ENCODE assay signal across 9 cellular contexts in genomic region chr10:88882646-88883442, GRCh38. TPM values are rescaled to one million over a fixed set of nuclear protein-coding genes. Genes with fewer than 3 reads are reported as not detected.
A peak's percentile ranks its signal among the peaks of the same experiment; 100 is the strongest.
DNase-seq lines count a peak whose midpoint lies in the region; ATAC-seq, FAIRE-seq and TF ChIP-seq lines count a peak whose summit lies in the region.
"Not testable (repeated sequence)": the region's sequence is repeated elsewhere in the genome, so short reads cannot be mapped to it uniquely, and the experiment has no call there.
"Had no signal": no experiment of that assay in that cellular context is flagged by ENCODE, and none has a peak within 500 bp of the region (broad histone marks: within the 10 kb centered on the region; RNA-seq: fewer than 3 reads in every experiment).

No MANE protein-coding gene starts in this region.

- dilution Hi-C loops in endothelial cell of umbilical vein (cut with MboI; ENCODE audit: extremely low pct_ligation_motif_present, low sequenced_read_pairs); keratinocyte (cut with MboI; ENCODE audit: extremely low pct_ligation_motif_present, low sequenced_read_pairs): not testable (repeated sequence)

- peak overlapping the region; percentile 88 for H3K4me2 ChIP-seq in endothelial cell of umbilical vein (ENCODE audit: insufficient read depth, low read length)
- peak overlapping the region; percentile 94 for H3K4me2 ChIP-seq in keratinocyte (ENCODE audit: control insufficient read depth, extremely low read depth, insufficient read depth, low read depth, low read length)

- intact Hi-C loops in endothelial cell of umbilical vein (cut with micrococcal nuclease), result loop anchor here (1.0 to 10.0 kb wide), 5 partner anchors 49 to 1928 kb away; partner anchors contain the start of genes MMRN2 and SNCG
- intact Hi-C loops in psoas muscle (cut with DNase I), result not testable (repeated sequence)

- H4K20me1 ChIP-seq in endothelial cell of umbilical vein (replicated peaks; ENCODE audit: control insufficient read depth, extremely low read depth, insufficient read depth, low read length); keratinocyte (ENCODE audit: control insufficient read depth, extremely low read depth, insufficient read depth, low read length): not testable (repeated sequence)

- not testable (repeated sequence) for H3K9me1 ChIP-seq in endothelial cell of umbilical vein (replicated peaks; ENCODE audit: control insufficient read depth, extremely low read depth, insufficient read depth, low read length); keratinocyte (ENCODE audit: control insufficient read depth, extremely low read depth, insufficient read depth, low read length)

- not testable (repeated sequence) for H3K27me3 Mint-ChIP-seq in T-cell; activated naive CD8-positive, alpha-beta T cell treated with anti-CD3 and anti-CD28 coated beads, Interleukin-2, amount 50 U/mL, for 24 hours

- WGBS in psoas muscle, 3 donors, result 49 to 60% (median 53%) methylated on average over 8 of the region's 8 CpGs

- H3K4me1 ChIP-seq in endothelial cell of umbilical vein (ENCODE audit: control insufficient read depth, extremely low read depth, insufficient read depth, low read length) (peaks cover 30% of the 10 kb centered on the region), keratinocyte (ENCODE audit: control insufficient read depth, extremely low read depth, insufficient read depth, low read length) (peaks cover 39% of the 10 kb centered on the region)
- not testable (repeated sequence) for H3K4me1 ChIP-seq in psoas muscle

- not testable (repeated sequence) for TF ChIP-seq CTCF in endothelial cell of umbilical vein (IDR thresholded peaks at IDR 0.05; ENCODE audit: extremely low read depth in 1 of 2, insufficient read depth in 1 of 2, low read depth in 1 of 2, low read length in 2 of 2); keratinocyte (optimal IDR thresholded peaks at IDR 0.05 in 1 of 3, IDR thresholded peaks at IDR 0.05 in 1 of 3, conservative IDR thresholded peaks at IDR 0.05 in 1 of 3; ENCODE audit: extremely low read depth in 1 of 3, insufficient read depth in 2 of 3, low read length in 3 of 3); psoas muscle (IDR thresholded peaks at IDR 0.05)

- not testable (repeated sequence) for ATAC-seq in T-cell (replicated peaks in 1 of 4); activated naive CD8-positive, alpha-beta T cell treated with anti-CD3 and anti-CD28 coated beads, Interleukin-2, amount 50 U/mL, for 24 hours; psoas muscle

- not testable (repeated sequence) for H3K9me3 Mint-ChIP-seq in T-cell; activated naive CD8-positive, alpha-beta T cell treated with anti-CD3 and anti-CD28 coated beads, Interleukin-2, amount 50 U/mL, for 24 hours

- CTCF ChIA-PET in T-cell (lab: Charles Lee), result interaction anchor here in 1 of 2 donors (1.3 to 2.8 kb wide), 2 partner anchors 47 to 50 kb away, joined by 3 to 13 read pairs; no protein-coding TSS in a partner anchor
- CTCF ChIA-PET in endothelial cell of umbilical vein (lab: Charles Lee), result interaction anchor here (0.7 to 5.5 kb wide), 8 partner anchors 10 to 335 kb away, joined by 3 to 33 read pairs (median 4); no protein-coding TSS in a partner anchor

- not testable (repeated sequence) for H3K27me3 ChIP-seq in endothelial cell of umbilical vein (ENCODE audit: control insufficient read depth in 2 of 2, insufficient read depth in 2 of 2, low read length in 2 of 2); keratinocyte (ENCODE audit: control insufficient read depth, extremely low read depth, insufficient read depth, low read length)
- peaks cover 0 to 28% (median 0%) of the 10 kb centered on the region in 3 donors for H3K27me3 ChIP-seq in psoas muscle (ENCODE audit: insufficient read depth in 3 of 3, low read length in 2 of 3)

- not testable (repeated sequence) for H2AFZ ChIP-seq in endothelial cell of umbilical vein (ENCODE audit: low read depth, low read length)
- H2AFZ ChIP-seq in keratinocyte (ENCODE audit: control insufficient read depth, low read length), result peak overlapping the region; percentile 3

- H3K9me3 ChIP-seq in endothelial cell of umbilical vein (replicated peaks; ENCODE audit: control insufficient read depth, insufficient read depth, low read length); keratinocyte (ENCODE audit: control insufficient read depth, low read depth, low read length); psoas muscle: not testable (repeated sequence)

- H3K4me3 ChIP-seq in endothelial cell of umbilical vein (replicated peaks in 1 of 3; ENCODE audit: insufficient read depth in 1 of 3, low read depth in 1 of 3, low read length in 3 of 3), result not testable (repeated sequence)
- H3K4me3 ChIP-seq in keratinocyte (ENCODE audit: control insufficient read depth in 2 of 3, extremely low read depth in 1 of 3, insufficient read depth in 2 of 3, low read depth in 1 of 3, low read length in 3 of 3) (peak overlapping the region in 2 of 3 experiments; percentile 80), psoas muscle (peak overlapping the region; percentile 73)

- H3K4me1 Mint-ChIP-seq in T-cell, result peaks cover 74 to 88% (median 80%) of the 10 kb centered on the region in 3 donors
- peaks cover 82% of the 10 kb centered on the region for H3K4me1 Mint-ChIP-seq in activated naive CD8-positive, alpha-beta T cell treated with anti-CD3 and anti-CD28 coated beads, Interleukin-2, amount 50 U/mL, for 24 hours

- DNase-seq in A172 (ENCODE audit: low spot score) (peak; percentile 93), Daoy (ENCODE audit: low read depth) (peak; percentile 38), LHCN-M2 (ENCODE audit: low read depth) (peak; percentile 81)
- not testable (repeated sequence) for DNase-seq in T-cell; activated naive CD8-positive, alpha-beta T cell treated with anti-CD3 and anti-CD28 coated beads, Interleukin-2, amount 50 U/mL, for 24 hours; endothelial cell of umbilical vein (ENCODE audit: low read depth, low spot score); keratinocyte (ENCODE audit: low read depth, low spot score); psoas muscle

- POLR2A ChIA-PET in T-cell (lab: Charles Lee); endothelial cell of umbilical vein (lab: Charles Lee): not testable (repeated sequence)

- H3K36me3 Mint-ChIP-seq in T-cell, result not testable (repeated sequence)
- peaks cover 21% of the 10 kb centered on the region for H3K36me3 Mint-ChIP-seq in activated naive CD8-positive, alpha-beta T cell treated with anti-CD3 and anti-CD28 coated beads, Interleukin-2, amount 50 U/mL, for 24 hours (ENCODE audit: low read depth)

- H3K27ac ChIP-seq in endothelial cell of umbilical vein (ENCODE audit: insufficient read depth, low read depth, low read length), result peak overlapping the region; percentile 84
- peak overlapping the region; percentile 90 for H3K27ac ChIP-seq in keratinocyte (ENCODE audit: control insufficient read depth, insufficient read depth, low read length)
- peak overlapping the region; percentile 75 for H3K27ac ChIP-seq in psoas muscle

- BruUV-seq in endothelial cell of umbilical vein (replicated peaks; lab: Mats Ljungman, UMichigan), result not testable (repeated sequence)

- H3K79me2 ChIP-seq in endothelial cell of umbilical vein (ENCODE audit: control insufficient read depth, insufficient read depth, low read length), result not testable (repeated sequence)
- peaks cover 22% of the 10 kb centered on the region for H3K79me2 ChIP-seq in keratinocyte (ENCODE audit: control insufficient read depth, insufficient read depth, low read length)

- not testable (repeated sequence) for FAIRE-seq in endothelial cell of umbilical vein (lab: Jason Lieb, UNC)
- peak; percentile 34 for FAIRE-seq in keratinocyte (lab: Jason Lieb, UNC)

- H3K9ac ChIP-seq in endothelial cell of umbilical vein (replicated peaks; ENCODE audit: extremely low read depth, insufficient read depth, low read length), result peak overlapping the region; percentile 17
- not testable (repeated sequence) for H3K9ac ChIP-seq in keratinocyte (ENCODE audit: control insufficient read depth, extremely low read depth, insufficient read depth, low read length)

- H3K4me3 Mint-ChIP-seq in T-cell, result peak overlapping the region; percentile 97 to 98 (median 97)
- H3K4me3 Mint-ChIP-seq in activated naive CD8-positive, alpha-beta T cell treated with anti-CD3 and anti-CD28 coated beads, Interleukin-2, amount 50 U/mL, for 24 hours, result peak overlapping the region; percentile 97

- H3K27ac Mint-ChIP-seq in T-cell, result peak overlapping the region; percentile 70 to 94
- peak overlapping the region; percentile 96 for H3K27ac Mint-ChIP-seq in activated naive CD8-positive, alpha-beta T cell treated with anti-CD3 and anti-CD28 coated beads, Interleukin-2, amount 50 U/mL, for 24 hours

- not testable (repeated sequence) for H3K36me3 ChIP-seq in endothelial cell of umbilical vein (ENCODE audit: control insufficient read depth in 2 of 2, extremely low read depth in 1 of 2, insufficient read depth in 2 of 2, low read length in 2 of 2); keratinocyte (ENCODE audit: control insufficient read depth in 2 of 2, extremely low read depth in 1 of 2, insufficient read depth in 2 of 2, low read length in 2 of 2); psoas muscle (ENCODE audit: insufficient read depth in 1 of 2, low read depth in 1 of 2)

- not testable (repeated sequence) for TF ChIP-seq POLR2A in endothelial cell of umbilical vein (IDR thresholded peaks at IDR 0.05; ENCODE audit: low read depth, low read length)

RNA-seq across cellular contexts. Expression of gene STAMBPL1, which starts 2.8 kb away (rescaled TPM):
- 40.4 and 48.8 TPM in 2 replicates for total RNA-seq in A172 (2014; rRNA removed; shearing (Covaris generic))
- total RNA-seq in Daoy (2014; rRNA removed; shearing (Covaris generic)), result 22.9 and 23.9 TPM in 2 replicates
- total RNA-seq in LHCN-M2 (2014; rRNA removed) (57.1 and 69.0 TPM in 2 replicates), T-cell (10 to 100 TPM; 27.5 to 37.8 (median 34.5) TPM), endothelial cell of umbilical vein (1.0 and 1.8 TPM in 2 replicates), psoas muscle (1 to 10 TPM in 3 of 4 donors, under 1 TPM in 1; 0.90 to 1.4 (median 1.0) TPM)
- 9.3 TPM for polyA plus RNA-seq in LHCN-M2 (2012)
- polyA plus RNA-seq in endothelial cell of umbilical vein (0.70 and 0.84 TPM in 2 replicates), keratinocyte (3.1 to 9.0 TPM (median 5.4 TPM) in 3 replicates), psoas muscle (under 1 TPM; 0.23 to 0.92 (median 0.51) TPM)
- polyA plus RNA-seq in endothelial cell of umbilical vein (2011; cell fraction: cytosol; rRNA removed), result 0.76 and 0.85 TPM in 2 replicates
- 1.2 and 1.4 TPM in 2 replicates for polyA plus RNA-seq in endothelial cell of umbilical vein (2011; cell fraction: nucleus; rRNA removed)
- 0.65 and 1.9 TPM in 2 replicates for polyA plus RNA-seq in endothelial cell of umbilical vein (2012)
- polyA minus RNA-seq in endothelial cell of umbilical vein (0.24 and 0.91 TPM in 2 replicates), keratinocyte (1.3 to 4.3 TPM (median 1.6 TPM) in 3 replicates)
- 25.0 TPM for polyA minus RNA-seq in endothelial cell of umbilical vein (2011; cell fraction: cytosol; rRNA and poly(A)+ RNA removed)
- 1.5 and 2.6 TPM in 2 replicates for polyA minus RNA-seq in endothelial cell of umbilical vein (2011; cell fraction: nucleus; rRNA and poly(A)+ RNA removed)
- polyA plus RNA-seq in keratinocyte (2011; ENCODE audit: low read depth), result 1.8 TPM
- 3.1 and 5.4 TPM in 2 replicates for polyA plus RNA-seq in keratinocyte (2011; cell fraction: cytosol; rRNA removed)
- polyA plus RNA-seq in keratinocyte (2011; cell fraction: nucleus; rRNA removed), result 3.3 and 3.7 TPM in 2 replicates
- polyA plus RNA-seq in keratinocyte (2012; ENCODE audit: low replicate concordance), result 1.7 and 4.4 TPM in 2 replicates
- polyA minus RNA-seq in keratinocyte (2011; cell fraction: cytosol; rRNA and poly(A)+ RNA removed), result 3.5 TPM
- 2.0 TPM in 2 replicates for polyA minus RNA-seq in keratinocyte (2011; cell fraction: nucleus; rRNA and poly(A)+ RNA removed)

RNA-seq across cellular contexts. Expression of gene ANKRD22, which starts 31.2 kb away (rescaled TPM):
- total RNA-seq in A172 (2014; rRNA removed; shearing (Covaris generic)), result not detected in 2 replicates
- not detected in 2 replicates for total RNA-seq in Daoy (2014; rRNA removed; shearing (Covaris generic))
- total RNA-seq in LHCN-M2 (2014; rRNA removed) (0.38 and 0.46 TPM in 2 replicates), T-cell (not detected), endothelial cell of umbilical vein (not detected in 2 replicates), psoas muscle (not detected)
- polyA plus RNA-seq in LHCN-M2 (2012), result not detected
- polyA plus RNA-seq in endothelial cell of umbilical vein (not detected in 2 replicates), keratinocyte (1.6 to 5.2 TPM (median 4.4 TPM) in 3 replicates), psoas muscle (under 1 TPM in 2 of 3 donors, not detected in 1; 0.01 to 0.05 TPM)
- not detected in 2 replicates for polyA plus RNA-seq in endothelial cell of umbilical vein (2011; cell fraction: cytosol; rRNA removed)
- polyA plus RNA-seq in endothelial cell of umbilical vein (2011; cell fraction: nucleus; rRNA removed), result not detected in 2 replicates
- polyA plus RNA-seq in endothelial cell of umbilical vein (2012), result not detected in 2 replicates
- polyA minus RNA-seq in endothelial cell of umbilical vein (not detected in 2 replicates), keratinocyte (0.39 to 2.2 TPM (median 0.86 TPM) in 3 replicates)
- polyA minus RNA-seq in endothelial cell of umbilical vein (2011; cell fraction: cytosol; rRNA and poly(A)+ RNA removed), result not detected
- polyA minus RNA-seq in endothelial cell of umbilical vein (2011; cell fraction: nucleus; rRNA and poly(A)+ RNA removed), result not detected in 2 replicates
- polyA plus RNA-seq in keratinocyte (2011; ENCODE audit: low read depth), result 29.6 TPM
- polyA plus RNA-seq in keratinocyte (2011; cell fraction: cytosol; rRNA removed), result 1.7 and 3.7 TPM in 2 replicates
- polyA plus RNA-seq in keratinocyte (2011; cell fraction: nucleus; rRNA removed), result 2.7 and 4.9 TPM in 2 replicates
- polyA plus RNA-seq in keratinocyte (2012; ENCODE audit: low replicate concordance), result 1.3 and 39.8 TPM in 2 replicates
- 1.2 TPM for polyA minus RNA-seq in keratinocyte (2011; cell fraction: cytosol; rRNA and poly(A)+ RNA removed)
- polyA minus RNA-seq in keratinocyte (2011; cell fraction: nucleus; rRNA and poly(A)+ RNA removed), result 1.4 and 2.5 TPM in 2 replicates
- total RNA-seq: thoracic aorta had no signal
